Comparison of ENCODE assay signal across 8 cellular contexts in the genomic region with DNA sequence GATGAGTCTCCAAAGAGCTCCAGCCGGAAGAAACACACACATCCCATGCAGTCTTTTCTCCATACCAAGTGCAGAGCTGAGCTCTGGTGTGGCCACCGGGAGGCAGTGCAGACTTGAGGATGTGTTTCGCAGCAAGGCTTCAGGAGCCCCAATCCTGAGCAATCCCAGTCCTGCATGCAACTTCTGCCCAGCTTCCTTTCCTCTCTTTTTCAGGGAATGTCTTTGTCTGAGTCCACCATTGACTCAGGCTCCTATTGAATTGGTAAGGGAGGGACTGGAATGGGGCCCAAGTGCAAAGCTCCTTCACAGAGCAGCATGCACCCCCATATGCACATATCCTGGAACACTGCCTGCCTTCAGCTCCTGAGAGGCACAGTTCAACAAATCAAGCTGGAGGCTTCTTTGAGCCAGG. TPM values are rescaled to one million over a fixed set of nuclear protein-coding genes. Genes with fewer than 3 reads are reported as not detected.
DNase-seq lines count a peak whose midpoint lies in the region; ATAC-seq, FAIRE-seq and TF ChIP-seq lines count a peak whose summit lies in the region.

No MANE protein-coding gene starts in this region.

- H2AK5ac ChIP-seq in H1 (ENCODE audit: low read depth, low read length): no peak overlapping the region

- no peak for TF ChIP-seq EP300 in H1 (IDR thresholded peaks at IDR 0.05; ENCODE audit: borderline replicate concordance in 1 of 2, low read depth in 2 of 2, low read length in 2 of 2)

- in situ Hi-C loops in ACHN (cut with HindIII; ENCODE audit: low pct_ligation_motif_present, low pct_unique_long_range_greater_than_20kb, low sequenced_read_pairs): no loop called here

- no peak overlapping the region for H4K5ac ChIP-seq in H1 (ENCODE audit: insufficient read length, low read depth, low read length)

- H3K79me1 ChIP-seq in H1 (ENCODE audit: low read depth, low read length): no peaks in the 10 kb centered on the region

- no peak overlapping the region for H3K14ac ChIP-seq in H1 (ENCODE audit: insufficient read length)

- H3K36me3 Mint-ChIP-seq in stimulated activated effector memory CD8-positive, alpha-beta T cell treated with anti-CD3 and anti-CD28 coated beads, Interleukin-12 subunit alpha, Interleukin-12 subunit beta, amount 100 ng/mL, for 72 hours: no peaks in the 10 kb centered on the region

- no peak overlapping the region for H4K91ac ChIP-seq in H1 (replicated peaks; ENCODE audit: insufficient read length, low read length)

- TF ChIP-seq RAD21 in H1 (IDR thresholded peaks at IDR 0.05 in 1 of 2, conservative IDR thresholded peaks at IDR 0.05 in 1 of 2; ENCODE audit: low read depth in 2 of 2, low read length in 2 of 2): peak; percentile 96 to 98

- H4K20me1 ChIP-seq in H1 (replicated peaks in 1 of 2; ENCODE audit: control insufficient read depth in 1 of 2, insufficient read depth in 2 of 2, low read length in 2 of 2): no peaks in the 10 kb centered on the region

- WGBS in H1 (ENCODE audit: extremely low coverage in 1 of 2, insufficient coverage in 1 of 2, insufficient read length in 1 of 2, insufficient replicate concordance in 2 of 2, low coverage in 1 of 2, low lambda C conversion rate in 2 of 2, missing lambda C conversion rate in 1 of 2), 2 experiments: 32% methylated on average over 3 of the region's 3 CpGs; no CpG with 5 or more reads in 1 of the 2 experiments
- WGBS in lung, 2 donors: 13 to 21% methylated on average over 3 of the region's 3 CpGs

- no peak for TF ChIP-seq POLR2A in GM12892 (IDR thresholded peaks at IDR 0.05; ENCODE audit: low read depth, low read length)
- TF ChIP-seq POLR2A in H1 (IDR thresholded peaks at IDR 0.05; ENCODE audit: control extremely low read depth in 1 of 2, low read depth in 2 of 2, low read length in 2 of 2): 0 out of 3 replicates have a peak, but pooled peaks of 1 of the 2 experiments have one; percentile 24

- H3K4me2 ChIP-seq in H1 (ENCODE audit: insufficient read depth in 1 of 2, low read depth in 2 of 2, low read length in 2 of 2): 0 out of 4 replicates have a peak overlapping the region, but pooled peaks of 1 of the 2 experiments have one; percentile 37

- H2AFZ ChIP-seq in H1 (ENCODE audit: low read length): peak overlapping the region; percentile 96

- no peaks in the 10 kb centered on the region for H3K4me1 Mint-ChIP-seq in stimulated activated effector memory CD8-positive, alpha-beta T cell treated with anti-CD3 and anti-CD28 coated beads, Interleukin-12 subunit alpha, Interleukin-12 subunit beta, amount 100 ng/mL, for 72 hours

- no peak overlapping the region for H3K56ac ChIP-seq in H1 (replicated peaks; ENCODE audit: insufficient read length, low read depth, low read length)

- H2BK5ac ChIP-seq in H1 (ENCODE audit: low read depth, low read length): no peak overlapping the region

- CTCF ChIA-PET in H1 (lab: Charles Lee; ENCODE audit: partially characterized antibody): interaction anchor here (0.6 to 2.9 kb wide), 34 partner anchors 10 to 620 kb away, joined by 3 to 13 read pairs (median 5); a partner anchor contains a TSS

- H3K9me3 Mint-ChIP-seq in stimulated activated effector memory CD8-positive, alpha-beta T cell treated with anti-CD3 and anti-CD28 coated beads, Interleukin-12 subunit alpha, Interleukin-12 subunit beta, amount 100 ng/mL, for 72 hours: no peaks in the 10 kb centered on the region

- peak overlapping the region; percentile 82; the same call in 1 of the 2 replicates for H3K18ac ChIP-seq in H1 (ENCODE audit: extremely low read depth, low read length)

- no peaks in the 10 kb centered on the region for H3K79me2 ChIP-seq in H1 (ENCODE audit: control insufficient read depth in 1 of 2, insufficient read depth in 2 of 2, low read length in 2 of 2)

- TF ChIP-seq CTCF in H1 (IDR thresholded peaks at IDR 0.05; ENCODE audit: control extremely low read depth in 1 of 3, insufficient read depth in 1 of 3, low read depth in 1 of 3, low read length in 3 of 3) (peak; percentile 89 to 97 (median 89)), lung (IDR thresholded peaks at IDR 0.05; ENCODE audit: control extremely low read depth, extremely low read depth) (peak; percentile 73)

- H2BK120ac ChIP-seq in H1 (replicated peaks; ENCODE audit: low read depth, low read length): no peak overlapping the region

- H3K23ac ChIP-seq in H1 (ENCODE audit: insufficient read length): no peak overlapping the region

- H3K36me3 ChIP-seq in H1 (ENCODE audit: control insufficient read depth in 2 of 4, insufficient read depth in 4 of 4, low read length in 3 of 4) (no peaks in the 10 kb centered on the region), lung (ENCODE audit: control insufficient read depth in 2 of 2, insufficient read depth in 2 of 2, low read length in 2 of 2) (no peaks in the 10 kb centered on the region)

- H3K27ac ChIP-seq in H1 (ENCODE audit: low read depth, low read length) (no peak overlapping the region), lung (ENCODE audit: low read depth in 1 of 2, low read length in 1 of 2) (no peak overlapping the region)

- H3K27me3 ChIP-seq in H1 (replicated peaks in 1 of 4; ENCODE audit: control insufficient read depth in 3 of 4, extremely low read depth in 1 of 4, insufficient read depth in 3 of 4, low read length in 3 of 4) (no peaks in the 10 kb centered on the region), lung (ENCODE audit: control insufficient read depth, insufficient read depth) (no peaks in the 10 kb centered on the region)

- H3K27ac Mint-ChIP-seq in stimulated activated effector memory CD8-positive, alpha-beta T cell treated with anti-CD3 and anti-CD28 coated beads, Interleukin-12 subunit alpha, Interleukin-12 subunit beta, amount 100 ng/mL, for 72 hours: no peak overlapping the region

- FAIRE-seq in GM12892 (lab: Jason Lieb, UNC) (peak; percentile 61), H1 (lab: Jason Lieb, UNC) (peak; percentile 98)

- H4K8ac ChIP-seq in H1 (ENCODE audit: extremely low read depth, insufficient read depth, low read length): no peak overlapping the region

- POLR2A ChIA-PET in H1 (lab: Charles Lee; ENCODE audit: partially characterized antibody): interaction anchor here (0.5 to 1.1 kb wide), 5 partner anchors 10 to 154 kb away, joined by 3 to 7 read pairs (median 3); a partner anchor contains a TSS

- H2BK12ac ChIP-seq in H1 (ENCODE audit: low read depth, low read length): peak overlapping the region; percentile 18; the same call in 1 of the 2 replicates

- H3K9ac ChIP-seq in H1 (replicated peaks in 1 of 4; ENCODE audit: extremely low read depth in 1 of 4, low read depth in 3 of 4, low read length in 3 of 4): no peak overlapping the region

- peaks cover 0 to 6% (median 3%) of the 10 kb centered on the region in 4 experiments; a peak in 4 of 7 replicates for H3K4me1 ChIP-seq in H1 (replicated peaks in 1 of 4; ENCODE audit: control insufficient read depth in 3 of 4, insufficient read depth in 4 of 4, low read length in 3 of 4)
- H3K4me1 ChIP-seq in lung (ENCODE audit: control insufficient read depth in 2 of 2, insufficient read depth in 2 of 2, low read length in 2 of 2): no peaks in the 10 kb centered on the region

- H3K9me3 ChIP-seq in H1 (ENCODE audit: insufficient read depth in 2 of 2, low read depth in 1 of 2, low read length in 1 of 2) (no peaks in the 10 kb centered on the region), lung (ENCODE audit: control insufficient read depth in 2 of 2, insufficient read depth in 1 of 2, low read length in 1 of 2) (no peaks in the 10 kb centered on the region)

- H3K4me3 ChIP-seq in H1 (ENCODE audit: extremely low read depth in 1 of 4, insufficient read depth in 2 of 4, low read depth in 3 of 4, low read length in 4 of 4): no peak overlapping the region
- H3K4me3 ChIP-seq in lung: no peak overlapping the region

- H3K23me2 ChIP-seq in H1 (ENCODE audit: low read depth, low read length): no peaks in the 10 kb centered on the region

- H2BK15ac ChIP-seq in H1 (ENCODE audit: low read length): no peak overlapping the region

- H2BK20ac ChIP-seq in H1 (ENCODE audit: low read length): no peak overlapping the region

- no peak overlapping the region for H3K4ac ChIP-seq in H1 (replicated peaks; ENCODE audit: insufficient read length, low read depth, low read length)

- no peak overlapping the region for H3K4me3 Mint-ChIP-seq in stimulated activated effector memory CD8-positive, alpha-beta T cell treated with anti-CD3 and anti-CD28 coated beads, Interleukin-12 subunit alpha, Interleukin-12 subunit beta, amount 100 ng/mL, for 72 hours

- no peak for ATAC-seq in lung (ENCODE audit: insufficient read depth, low FRiP score)
- peak; percentile 51 for ATAC-seq in stimulated activated effector memory CD8-positive, alpha-beta T cell treated with anti-CD3 and anti-CD28 coated beads, Interleukin-12 subunit alpha, Interleukin-12 subunit beta, amount 100 ng/mL, for 72 hours
- ATAC-seq in HG02610 (IDR thresholded peaks at IDR 0.05; ENCODE audit: unreplicated experiment): no peak

- DNase-seq in ACHN: peak; percentile 63
- DNase-seq in GM12892 (ENCODE audit: insufficient read length): peak; percentile 32
- DNase-seq in NCI-H2081 treated with DMSO at 0.1 percent for 48 hours (lab: John Stamatoyannopoulos, UW): peak; percentile 22
- DNase-seq in UCSD-AML1 (lab: John Stamatoyannopoulos, UW; ENCODE audit: unreplicated experiment): peak; percentile 52
- peak; percentile 67 to 84 for DNase-seq in H1 (ENCODE audit: low read depth in 1 of 2, low spot score in 2 of 2)
- peak; percentile 54 for DNase-seq in lung (ENCODE audit: low spot score)
- DNase-seq in stimulated activated effector memory CD8-positive, alpha-beta T cell treated with anti-CD3 and anti-CD28 coated beads, Interleukin-12 subunit alpha, Interleukin-12 subunit beta, amount 100 ng/mL, for 72 hours (ENCODE audit: low spot score in 2 of 2): peak in 1 of 2 donors; percentile 52

TF ChIP-seq in H1, 55 proteins besides CTCF, POLR2A, EP300 and RAD21 (continues in another document):
- TF ChIP-seq YY1 (IDR thresholded peaks at IDR 0.05; ENCODE audit: low read depth, low read length): peak; percentile 76; the same call in 1 of the 2 replicates
- peak; percentile 23; the same call in 1 of the 2 replicates for TF ChIP-seq TEAD4 (IDR thresholded peaks at IDR 0.05; ENCODE audit: low read depth, low read length)
- 0 out of 2 replicates have a peak, but pooled peaks have one; percentile 17 for TF ChIP-seq EGR1 (IDR thresholded peaks at IDR 0.05; ENCODE audit: borderline replicate concordance, low read depth, low read length)
- no peak for TF ChIP-seq CBX8 (IDR thresholded peaks at IDR 0.05; ENCODE audit: borderline replicate concordance, low read depth, low read length)

RNA-seq across cellular contexts. Expression of a gene that starts 50.5 kb away (rescaled TPM):
- not detected for polyA plus RNA-seq in GM12892 (2012; ENCODE audit: missing spikeins)
- total RNA-seq in H1 (2021; fragmentation: NEBNext Ultra II Directional; extraction: Animal tissue kit (Norgen Biotek cat#: 25700)): not detected in 2 replicates
- not detected in 2 replicates for polyA plus RNA-seq in H1 (2011; rRNA removed)
- not detected for polyA plus RNA-seq in H1 (2011; cell fraction: cytosol; rRNA removed)
- polyA plus RNA-seq in H1 (2011; cell fraction: nucleus; rRNA removed): not detected
- not detected in 4 replicates for polyA plus RNA-seq in H1 (2012, experiment 1 of 2)
- not detected for polyA plus RNA-seq in H1 (2012, experiment 2 of 2)
- polyA plus RNA-seq in H1 (2013, experiment 1 of 2): not detected
- polyA plus RNA-seq in H1 (2013, experiment 2 of 2): not detected
- not detected in 2 replicates for polyA minus RNA-seq in H1 (2011; rRNA and poly(A)+ RNA removed)
- not detected for polyA minus RNA-seq in H1 (2011; cell fraction: cytosol; rRNA and poly(A)+ RNA removed)
- polyA minus RNA-seq in H1 (2011; cell fraction: nucleus; rRNA and poly(A)+ RNA removed): not detected
- total RNA-seq in lung: not detected
- under 1 TPM; 0.15 to 0.87 TPM for polyA plus RNA-seq in lung
